ENCODE assay signal across 10 cellular contexts in genomic region chr2:73780242-73780582, GRCh38. TPM values are rescaled to one million over a fixed set of nuclear protein-coding genes. Genes with fewer than 3 reads are reported as not detected.
DNase-seq lines count a peak whose midpoint lies in the region; ATAC-seq and TF ChIP-seq lines count a peak whose summit lies in the region.
"Had no signal": no experiment of that assay in that cellular context is flagged by ENCODE, and none has a peak within 500 bp of the region (broad histone marks: within the 10 kb centered on the region; RNA-seq: fewer than 3 reads in every experiment).

No MANE protein-coding gene starts in this region.

- no peak overlapping the region for H3K27ac ChIP-seq in DOHH2 (ENCODE audit: low read depth, low read length)
- peak overlapping the region; percentile 81 for H3K27ac ChIP-seq in RWPE1
- H3K27ac ChIP-seq in psoas muscle = peak overlapping the region; percentile 89

- CTCF ChIA-PET in RWPE1 (lab: Yijun Ruan, JAX) = interaction anchor here (0.9 kb wide), 1 partner anchor 481 kb away, joined by 6 read pairs; no protein-coding TSS in a partner anchor

- intact Hi-C loops in psoas muscle (cut with DNase I) = no loop called here

- no peaks in the 10 kb centered on the region for H3K9me2 ChIP-seq in DOHH2 (replicated peaks; ENCODE audit: control insufficient read depth, low read length)

- H3K36me3 ChIP-seq in DOHH2 (ENCODE audit: control insufficient read depth, low read length) (peaks cover 21% of the 10 kb centered on the region), psoas muscle (ENCODE audit: insufficient read depth in 1 of 2, low read depth in 1 of 2) (peaks cover 2 to 28% of the 10 kb centered on the region in 2 donors)

- H3K27me3 ChIP-seq in DOHH2 (ENCODE audit: control insufficient read depth, low read length) (peaks cover 7% of the 10 kb centered on the region), psoas muscle (ENCODE audit: insufficient read depth in 3 of 3, low read length in 2 of 3) (no peaks in the 10 kb centered on the region)

- H4K20me1 ChIP-seq in DOHH2 (ENCODE audit: control insufficient read depth, insufficient read depth, low read depth, low read length) = no peaks in the 10 kb centered on the region

- H3K4me2 ChIP-seq in DOHH2 (ENCODE audit: low read length) = peak overlapping the region; percentile 53

- POLR2A ChIA-PET in RWPE1 (lab: Yijun Ruan, JAX; ENCODE audit: low non-redundant PET) = no interaction called here

- H3K4me1 ChIP-seq in DOHH2 (ENCODE audit: control insufficient read depth, low read length) (peaks cover 20% of the 10 kb centered on the region), psoas muscle (peaks cover 5% of the 10 kb centered on the region)

- DNase-seq in RWPE1 (ENCODE audit: low spot score) = no peak
- no peak for DNase-seq in epithelial cell of esophagus (ENCODE audit: low read depth)
- no peak for DNase-seq in psoas muscle
- no peak for DNase-seq in activated effector memory CD4-positive, alpha-beta T cell treated with Interleukin-2 at 50 U/mL for 16 hours
- DNase-seq in kidney tubule cell (ENCODE audit: low spot score) = no peak
- no peak for DNase-seq in A172 (ENCODE audit: low spot score)

- H3F3A ChIP-seq in DOHH2 (ENCODE audit: control insufficient read depth, insufficient read depth) = no peaks in the 10 kb centered on the region

- H3K4me3 ChIP-seq in DOHH2 (ENCODE audit: low read length) = peak overlapping the region; percentile 76
- H3K4me3 ChIP-seq in epithelial cell of esophagus (ENCODE audit: low read length) = peak overlapping the region; percentile 99
- H3K4me3 ChIP-seq in psoas muscle = peak overlapping the region; percentile 78

- whole genome bisulfite sequencing in psoas muscle, 3 donors = 6 to 12% (median 10%) methylated on average over 6 of the region's 6 CpGs

- ATAC-seq in psoas muscle (no peak), GM21423 (IDR thresholded peaks at IDR 0.05; ENCODE audit: unreplicated experiment) (no peak)

- H3K9me3 ChIP-seq in DOHH2 (ENCODE audit: control insufficient read depth, insufficient read depth, low read length) = no peaks in the 10 kb centered on the region
- H3K9me3 ChIP-seq in psoas muscle = no peaks in the 10 kb centered on the region

- H3K79me2 ChIP-seq in DOHH2 (ENCODE audit: control insufficient read depth, low read length) = peaks cover 33% of the 10 kb centered on the region

- no peak for TF ChIP-seq CTCF in DOHH2 (IDR thresholded peaks at IDR 0.05; ENCODE audit: low read depth, low read length, poor library complexity, severe bottlenecking)
- peak; percentile 49 for TF ChIP-seq CTCF in RWPE1 (conservative IDR thresholded peaks at IDR 0.05; ENCODE audit: low read depth)
- no peak for TF ChIP-seq CTCF in epithelial cell of esophagus (IDR thresholded peaks at IDR 0.05; ENCODE audit: insufficient read depth, low read depth, low read length, missing control alignments)
- no peak for TF ChIP-seq CTCF in psoas muscle (IDR thresholded peaks at IDR 0.05)

RNA-seq across cellular contexts. Expression of gene DUSP11, which starts 0.3 kb away (rescaled TPM):
- total RNA-seq in psoas muscle = 10 to 100 TPM in 2 of 4 donors, 1 to 10 TPM in 2; 8.9 to 14.2 (median 10.1) TPM
- polyA plus RNA-seq in psoas muscle = 10 to 100 TPM; 14.4 to 21.4 (median 16.5) TPM
- 41.0 and 43.7 TPM in 2 replicates for total RNA-seq in A172 (2014; rRNA removed; shearing (Covaris generic))

RNA-seq across cellular contexts. Expression of gene C2orf78, which starts 3.8 kb away (rescaled TPM):
- not detected for total RNA-seq in psoas muscle
- polyA plus RNA-seq in psoas muscle = not detected
- total RNA-seq in A172 (2014; rRNA removed; shearing (Covaris generic)) = not detected in 2 replicates
- total RNA-seq: M059J had no signal
- polyA plus RNA-seq: adipose tissue had no signal

RNA-seq across cellular contexts. Expression of gene TPRKB, which starts 43.1 kb away (rescaled TPM):
- 10 to 100 TPM; 21.8 to 35.1 (median 27.1) TPM for total RNA-seq in psoas muscle
- 100 to 1,000 TPM in 1 of 3 donors, 10 to 100 TPM in 2; 63.3 to 130 (median 83.9) TPM for polyA plus RNA-seq in psoas muscle
- total RNA-seq in A172 (2014; rRNA removed; shearing (Covaris generic)) = 105 and 129 TPM in 2 replicates

RNA-seq across cellular contexts. Expression of gene STAMBP, which starts 48.5 kb away (rescaled TPM):
- 10 to 100 TPM; 40.7 to 93.1 (median 57.8) TPM for total RNA-seq in psoas muscle
- polyA plus RNA-seq in psoas muscle = 100 to 1,000 TPM in 1 of 3 donors, 10 to 100 TPM in 2; 54.4 to 101 (median 66.9) TPM
- 8.0 and 9.4 TPM in 2 replicates for total RNA-seq in A172 (2014; rRNA removed; shearing (Covaris generic))
